14 cellular contexts compared by ENCODE assay signal in the genomic region with DNA sequence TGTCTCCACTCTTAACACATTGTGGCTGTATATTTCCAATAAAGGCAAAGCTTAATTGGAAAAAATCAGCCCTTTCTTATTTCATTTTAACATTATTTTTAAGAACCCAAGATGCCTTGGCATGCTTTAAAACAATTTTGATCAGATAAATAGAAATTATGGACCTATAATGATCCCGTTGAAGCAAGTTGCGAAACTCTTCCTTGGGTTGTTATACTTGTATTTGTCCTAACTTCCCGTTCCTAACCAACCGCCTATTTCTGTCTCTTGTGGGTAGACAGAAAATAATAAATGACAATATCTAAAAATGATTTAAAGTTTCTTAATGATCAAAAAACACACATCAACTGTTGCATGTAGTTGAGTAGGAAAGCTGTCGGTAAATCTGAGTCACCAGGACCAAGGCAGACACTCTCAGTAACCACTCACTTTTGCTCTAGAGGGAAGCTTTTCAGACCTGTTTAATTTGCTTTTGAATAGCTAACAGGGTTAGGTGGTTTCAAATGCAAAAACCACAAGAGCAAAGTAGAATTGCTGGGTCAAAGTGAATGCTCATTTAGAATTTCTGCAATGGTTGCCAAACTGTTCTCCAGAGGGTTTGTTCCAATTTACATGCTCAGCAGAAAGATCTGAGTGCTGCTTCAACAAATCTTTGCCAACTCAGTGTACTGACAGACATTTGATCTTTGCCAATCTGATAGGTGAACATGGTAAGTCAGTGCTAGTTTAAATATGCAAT. TPM values are rescaled to one million over a fixed set of nuclear protein-coding genes. Genes with fewer than 3 reads are reported as not detected.
DNase-seq lines count a peak whose midpoint lies in the region; ATAC-seq and TF ChIP-seq lines count a peak whose summit lies in the region.
"Had no signal": no experiment of that assay in that cellular context is flagged by ENCODE, and none has a peak within 500 bp of the region (broad histone marks: within the 10 kb centered on the region; RNA-seq: fewer than 3 reads in every experiment).

No MANE protein-coding gene starts in this region.

- no peak for TF ChIP-seq EP300 in gastroesophageal sphincter (IDR thresholded peaks at IDR 0.05)

- peak overlapping the region in 2 of 11 experiments; percentile 35 to 37; a peak in 3 of 22 replicates for H3K9ac ChIP-seq in BLaER1 treated with 17β-estradiol and CSF1 and Interleukin-3, amounts not matched to agents 10 nM and 100 nM

- H3K4me1 ChIP-seq in BLaER1 treated with 17β-estradiol and CSF1 and Interleukin-3, amounts not matched to agents 10 nM and 100 nM = peaks cover 0 to 42% (median 19%) of the 10 kb centered on the region in 10 experiments; a peak in 14 of 20 replicates
- H3K4me1 ChIP-seq in HAP-1 (peaks cover 11% of the 10 kb centered on the region), gastroesophageal sphincter (no peaks in the 10 kb centered on the region)

- no peaks in the 10 kb centered on the region for H3K27me3 ChIP-seq in BLaER1 treated with 17β-estradiol and CSF1 and Interleukin-3, amounts not matched to agents 10 nM and 100 nM
- no peaks in the 10 kb centered on the region for H3K27me3 ChIP-seq in HAP-1 (ENCODE audit: low read depth)
- H3K27me3 ChIP-seq in gastroesophageal sphincter = peaks cover 27% of the 10 kb centered on the region

- H3K9me3 ChIP-seq in BLaER1 treated with 17β-estradiol and CSF1 and Interleukin-3, amounts not matched to agents 10 nM and 100 nM (replicated peaks in 1 of 11) = peaks cover 0 to 8% (median 0%) of the 10 kb centered on the region in 11 experiments; a peak in 2 of 22 replicates
- H3K9me3 ChIP-seq in HAP-1 = no peaks in the 10 kb centered on the region
- no peaks in the 10 kb centered on the region for H3K9me3 ChIP-seq in gastroesophageal sphincter

- DNase-seq in HAP-1 (ENCODE audit: low spot score in 2 of 2) (peak; percentile 27 to 84), OCI-M1 (lab: John Stamatoyannopoulos, UW) (peak; percentile 64), iPS DF 4.7 (ENCODE audit: extremely low read depth, low spot score) (peak; percentile 74), DMS53 (lab: John Stamatoyannopoulos, UW) (no peak)
- no peak for DNase-seq in central memory CD4-positive, alpha-beta T cell
- DNase-seq in stimulated activated naive CD4-positive, alpha-beta T cell (lab: John Stamatoyannopoulos, UW) = no peak
- DNase-seq: activated CD4-positive, alpha-beta T cell treated with anti-CD3 and anti-CD28 coated beads, Interleukin-2, amount 50 U/mL, for 48 hours; CD4-positive, alpha-beta memory T cell; NCI-H345; stimulated activated naive CD4-positive, alpha-beta T cell treated with Interleukin-2 at 50 U/mL for 16 hours had no signal

- in situ Hi-C loops in HAP-1 (cut with MboI; ENCODE audit: low sequenced_read_pairs) = no loop called here

- no peak for TF ChIP-seq CTCF in gastroesophageal sphincter (IDR thresholded peaks at IDR 0.05)

- 53 to 62% methylated on average over 5 of the region's 5 CpGs for WGBS in gastroesophageal sphincter (ENCODE audit: low coverage in 1 of 2), 2 donors

- peak overlapping the region in 4 of 11 experiments; percentile 2 to 48 (median 28); a peak in 6 of 22 replicates for H3K27ac ChIP-seq in BLaER1 treated with 17β-estradiol and CSF1 and Interleukin-3, amounts not matched to agents 10 nM and 100 nM
- H3K27ac ChIP-seq in gastroesophageal sphincter = no peak overlapping the region
- H3K27ac ChIP-seq: SK-N-MC had no signal

- H3K4me2 ChIP-seq in BLaER1 treated with 17β-estradiol and CSF1 and Interleukin-3, amounts not matched to agents 10 nM and 100 nM = peak overlapping the region in 8 of 11 experiments; percentile 31 to 67 (median 60); a peak in 16 of 22 replicates

- H3K4me3 ChIP-seq in BLaER1 treated with 17β-estradiol and CSF1 and Interleukin-3, amounts not matched to agents 10 nM and 100 nM = no peak overlapping the region
- no peak overlapping the region for H3K4me3 ChIP-seq in HAP-1
- no peak overlapping the region for H3K4me3 ChIP-seq in gastroesophageal sphincter
- H3K4me3 ChIP-seq: SK-N-MC had no signal

- TF ChIP-seq POLR2A in gastroesophageal sphincter (IDR thresholded peaks at IDR 0.05) = no peak

- no peaks in the 10 kb centered on the region for H4K20me1 ChIP-seq in BLaER1 treated with 17β-estradiol and CSF1 and Interleukin-3, amounts not matched to agents 10 nM and 100 nM

- no peak for ATAC-seq in gastroesophageal sphincter

- H3K36me3 ChIP-seq in BLaER1 treated with 17β-estradiol and CSF1 and Interleukin-3, amounts not matched to agents 10 nM and 100 nM = no peaks in the 10 kb centered on the region
- H3K36me3 ChIP-seq in HAP-1 (replicated peaks) = no peaks in the 10 kb centered on the region
- no peaks in the 10 kb centered on the region for H3K36me3 ChIP-seq in gastroesophageal sphincter

RNA-seq across cellular contexts. Expression of a gene that starts 34.2 kb away (rescaled TPM):
- 10 to 100 TPM in 1 of 4 donors, 1 to 10 TPM in 3; 7.3 to 11.5 (median 8.0) TPM for total RNA-seq in gastroesophageal sphincter

RNA-seq across cellular contexts. Expression of a gene that starts 50.8 kb away (rescaled TPM):
- under 1 TPM in 2 of 4 donors, not detected in 2; 0.27 to 0.47 TPM for total RNA-seq in gastroesophageal sphincter
- total RNA-seq: CD4-positive, alpha-beta memory T cell had no signal

RNA-seq across cellular contexts. Expression of a gene that starts 59.0 kb away (rescaled TPM):
- total RNA-seq in gastroesophageal sphincter = not detected
- total RNA-seq: CD4-positive, alpha-beta memory T cell; neural crest cell had no signal

Comparison
In these comparisons a context has a peak if more than half of its experiments do, and no peak if none do; other contexts are left out.
1. DNase-seq: peak in HAP-1 (2 of 2), OCI-M1 (single experiment) and iPS DF 4.7 (single experiment); none in central memory CD4-positive, alpha-beta T cell (single experiment), DMS53 (single experiment) and stimulated activated naive CD4-positive, alpha-beta T cell (0 of 6).